ENCODE assay signal across 1 cellular context in the genomic region with DNA sequence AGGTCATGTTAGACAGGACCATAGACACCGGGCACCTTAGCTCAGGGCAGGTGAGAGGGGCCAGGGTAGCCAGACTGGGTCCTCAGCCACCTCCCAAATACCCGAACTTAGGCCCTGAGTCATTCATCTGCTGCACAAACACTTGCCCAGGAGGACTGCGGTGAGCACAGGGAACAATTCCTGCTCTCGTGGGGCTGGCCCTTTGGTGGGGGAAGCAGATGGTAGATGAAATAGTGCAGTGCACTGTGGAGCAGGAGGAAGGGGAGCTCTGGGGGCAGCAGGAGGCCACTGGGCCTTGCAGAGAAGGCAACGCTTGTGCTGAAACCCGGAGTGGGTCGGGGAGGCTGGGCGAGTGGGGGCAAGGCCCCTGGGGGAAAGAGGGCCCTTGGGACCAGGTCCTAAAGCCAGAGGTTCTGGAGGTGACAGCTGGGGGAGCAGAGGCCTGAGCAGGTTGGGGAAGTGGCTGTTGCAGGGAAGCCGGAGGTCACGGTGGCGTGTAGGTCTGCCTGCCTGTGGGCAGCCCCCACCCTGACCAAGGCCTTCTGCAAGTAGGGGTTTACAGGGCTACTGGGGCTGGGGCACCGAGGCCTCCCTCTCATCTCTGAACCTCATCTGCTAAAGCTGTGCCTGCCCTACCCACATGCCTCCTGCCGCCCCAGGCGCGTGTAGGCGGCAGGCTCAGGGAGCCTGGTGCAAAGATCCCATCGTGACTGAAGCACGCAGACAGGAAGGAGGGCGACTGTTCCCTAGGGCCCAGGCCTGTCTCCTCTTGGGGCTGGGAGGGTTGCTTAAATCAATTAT.
TF ChIP-seq lines count a peak whose summit lies in the region.

No MANE protein-coding gene starts in this region.

TF ChIP-seq in SK-N-SH, 30 proteins besides CTCF, POLR2A, EP300 and RAD21:
- TF ChIP-seq SIN3A (IDR thresholded peaks at IDR 0.05; ENCODE audit: borderline replicate concordance, low read depth, low read length) = no peak
- no peak for TF ChIP-seq FOXM1 (IDR thresholded peaks at IDR 0.05; ENCODE audit: low read depth)
- TF ChIP-seq JUND (IDR thresholded peaks at IDR 0.05) = no peak
- TF ChIP-seq TEAD4 (IDR thresholded peaks at IDR 0.05; ENCODE audit: borderline replicate concordance, insufficient read depth) = no peak
- no peak for TF ChIP-seq SMC3 (IDR thresholded peaks at IDR 0.05; ENCODE audit: low read depth, low read length)
- no peak for TF ChIP-seq GATA2 (CRISPR knock-in tag; IDR thresholded peaks at IDR 0.05)
- no peak for TF ChIP-seq TAF1 (IDR thresholded peaks at IDR 0.05; ENCODE audit: borderline replicate concordance, low read depth, low read length)
- no peak for TF ChIP-seq IRF3 (IDR thresholded peaks at IDR 0.05; ENCODE audit: low read depth, low read length)
- TF ChIP-seq REST (IDR thresholded peaks at IDR 0.05; ENCODE audit: low read depth, low read length) = no peak
